In the genomic region with DNA sequence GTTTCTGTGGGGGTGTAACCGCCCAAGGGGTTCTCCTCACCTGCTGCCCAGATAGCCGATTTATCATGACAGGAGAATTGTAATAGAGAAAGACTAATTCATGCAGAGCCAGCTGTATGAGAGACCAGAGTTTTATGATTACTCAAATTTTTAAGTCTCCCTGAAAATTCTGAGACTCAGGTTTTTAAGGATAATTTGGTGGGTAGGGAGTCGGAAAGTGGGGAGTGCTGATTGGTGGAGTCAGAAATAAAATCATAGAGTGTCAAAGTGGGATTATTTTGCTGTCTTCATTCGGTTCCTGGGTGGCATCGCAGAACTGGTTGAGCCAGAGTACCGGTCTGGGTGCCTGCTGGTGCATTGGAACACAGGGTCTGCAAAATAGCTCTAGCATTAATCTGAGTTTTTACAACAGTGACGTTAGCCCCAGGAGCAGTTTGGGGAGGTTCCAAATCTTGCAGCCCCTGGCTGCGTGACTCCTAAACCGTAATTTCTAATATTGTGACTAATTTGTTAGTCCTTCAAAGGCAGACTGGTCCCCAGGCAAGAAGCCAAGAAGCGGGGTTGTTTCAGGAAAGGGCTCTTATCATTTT, we compare ENCODE assay signal across 1 cellular context.
TF ChIP-seq lines count a peak whose summit lies in the region.

No MANE protein-coding gene starts in this region.

TF ChIP-seq in IMR-90, 13 proteins besides CTCF, POLR2A, EP300 and RAD21:
- TF ChIP-seq FOS (IDR thresholded peaks at IDR 0.05; ENCODE audit: low read depth, low read length) (peak; percentile 74), RFX5 (IDR thresholded peaks at IDR 0.05; ENCODE audit: low read depth, low read length) (no peak), CHD1 (IDR thresholded peaks at IDR 0.05; ENCODE audit: low read depth, low read length) (no peak), NFE2L2 (IDR thresholded peaks at IDR 0.05; ENCODE audit: low read depth, low read length) (no peak), MAZ (IDR thresholded peaks at IDR 0.05; ENCODE audit: borderline replicate concordance, low read depth, low read length) (no peak), CEBPB (IDR thresholded peaks at IDR 0.05; ENCODE audit: low read depth, low read length) (0 out of 2 replicates have a peak, but pooled peaks have one; percentile 19), BHLHE40 (IDR thresholded peaks at IDR 0.05; ENCODE audit: low read depth, low read length) (peak; percentile 64; the same call in 1 of the 2 replicates), RCOR1 (IDR thresholded peaks at IDR 0.05; ENCODE audit: insufficient replicate concordance, low read length) (no peak), SMC3 (IDR thresholded peaks at IDR 0.05; ENCODE audit: low read depth, low read length) (0 out of 2 replicates have a peak, but pooled peaks have one; percentile 9), MAFK (IDR thresholded peaks at IDR 0.05; ENCODE audit: low read depth, low read length) (no peak), MXI1 (IDR thresholded peaks at IDR 0.05; ENCODE audit: borderline replicate concordance, low read depth, low read length) (no peak)
- TF ChIP-seq, protein P1, sequence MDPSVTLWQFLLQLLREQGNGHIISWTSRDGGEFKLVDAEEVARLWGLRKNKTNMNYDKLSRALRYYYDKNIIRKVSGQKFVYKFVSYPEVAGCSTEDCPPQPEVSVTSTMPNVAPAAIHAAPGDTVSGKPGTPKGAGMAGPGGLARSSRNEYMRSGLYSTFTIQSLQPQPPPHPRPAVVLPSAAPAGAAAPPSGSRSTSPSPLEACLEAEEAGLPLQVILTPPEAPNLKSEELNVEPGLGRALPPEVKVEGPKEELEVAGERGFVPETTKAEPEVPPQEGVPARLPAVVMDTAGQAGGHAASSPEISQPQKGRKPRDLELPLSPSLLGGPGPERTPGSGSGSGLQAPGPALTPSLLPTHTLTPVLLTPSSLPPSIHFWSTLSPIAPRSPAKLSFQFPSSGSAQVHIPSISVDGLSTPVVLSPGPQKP (IDR thresholded peaks at IDR 0.05; ENCODE audit: borderline replicate concordance, low read depth, low read length), result no peak
- TF ChIP-seq, protein P2, sequence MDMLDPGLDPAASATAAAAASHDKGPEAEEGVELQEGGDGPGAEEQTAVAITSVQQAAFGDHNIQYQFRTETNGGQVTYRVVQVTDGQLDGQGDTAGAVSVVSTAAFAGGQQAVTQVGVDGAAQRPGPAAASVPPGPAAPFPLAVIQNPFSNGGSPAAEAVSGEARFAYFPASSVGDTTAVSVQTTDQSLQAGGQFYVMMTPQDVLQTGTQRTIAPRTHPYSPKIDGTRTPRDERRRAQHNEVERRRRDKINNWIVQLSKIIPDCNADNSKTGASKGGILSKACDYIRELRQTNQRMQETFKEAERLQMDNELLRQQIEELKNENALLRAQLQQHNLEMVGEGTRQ (IDR thresholded peaks at IDR 0.05; ENCODE audit: low read depth, low read length), result no peak
